Comparison of ENCODE assay signal across 9 cellular contexts in genomic region chr1:31643976-31644559, GRCh38. TPM values are rescaled to one million over a fixed set of nuclear protein-coding genes. Genes with fewer than 3 reads are reported as not detected.
A peak's percentile ranks its signal among the peaks of the same experiment; 100 is the strongest.
DNase-seq lines count a peak whose midpoint lies in the region; ATAC-seq and TF ChIP-seq lines count a peak whose summit lies in the region.
"Had no signal": no experiment of that assay in that cellular context is flagged by ENCODE, and none has a peak within 500 bp of the region (broad histone marks: within the 10 kb centered on the region; RNA-seq: fewer than 3 reads in every experiment).

No MANE protein-coding gene starts in this region.

- no peak for TF ChIP-seq CTCF in fibroblast of the aortic adventitia (IDR thresholded peaks at IDR 0.05; ENCODE audit: insufficient read depth, low read length)

- peaks cover 48 to 54% (median 48%) of the 10 kb centered on the region in 3 donors for H3K4me1 ChIP-seq in skeletal muscle tissue (ENCODE audit: control insufficient read depth in 3 of 3, insufficient read depth in 3 of 3, low read length in 3 of 3)

- H3K36me3 ChIP-seq in skeletal muscle tissue (ENCODE audit: control insufficient read depth in 3 of 3, insufficient read depth in 3 of 3, low read length in 3 of 3): peaks cover 0 to 4% (median 3%) of the 10 kb centered on the region in 3 donors

- DNase-seq in NOMO-1 treated with DMSO at 0.1 percent for 48 hours (lab: John Stamatoyannopoulos, UW; ENCODE audit: unreplicated experiment) (peak; percentile 40), NOMO-1 treated with dmso at 0.1 percent for 144 hours (lab: John Stamatoyannopoulos, UW; ENCODE audit: unreplicated experiment) (no peak), SW480 (ENCODE audit: low spot score) (peak; percentile 20), fibroblast of the aortic adventitia (ENCODE audit: low read depth) (no peak), HuH-7.5 (ENCODE audit: low spot score) (no peak)
- no peak for DNase-seq in stimulated activated CD4-positive, alpha-beta T cell treated with anti-CD3 and anti-CD28 coated beads, Interleukin-4, amount 100 ng/mL, for 4 hours

- peak overlapping the region; percentile 98 to 99 (median 98) for H3K9ac ChIP-seq in skeletal muscle tissue (ENCODE audit: low read depth in 1 of 3, low read length in 3 of 3)

- no peak for ATAC-seq in GM21360 (IDR thresholded peaks at IDR 0.05; ENCODE audit: unreplicated experiment)

- peak overlapping the region; percentile 95 for H3K4me3 ChIP-seq in fibroblast of the aortic adventitia (ENCODE audit: low read depth, low read length)
- H3K4me3 ChIP-seq in skeletal muscle tissue (ENCODE audit: low read length in 3 of 3): peak overlapping the region; percentile 77 to 99 (median 97)

- H3K27ac ChIP-seq in skeletal muscle tissue (ENCODE audit: low read depth, low read length): peak overlapping the region; percentile 99

- H3K9me3 ChIP-seq in skeletal muscle tissue (ENCODE audit: control insufficient read depth in 3 of 3, low read length in 3 of 3): no peaks in the 10 kb centered on the region

- H3K27me3 ChIP-seq in skeletal muscle tissue (ENCODE audit: control insufficient read depth in 3 of 3, insufficient read depth in 3 of 3, low read length in 3 of 3): no peaks in the 10 kb centered on the region

RNA-seq across cellular contexts. Expression of gene PEF1, which starts 0.6 kb away (rescaled TPM):
- total RNA-seq in fibroblast of the aortic adventitia (ENCODE audit: low replicate concordance): 33.3 and 59.8 TPM in 2 replicates
- 44.9 TPM for total RNA-seq in skeletal muscle tissue

RNA-seq across cellular contexts. Expression of gene HCRTR1, which starts 26.6 kb away (rescaled TPM):
- total RNA-seq in fibroblast of the aortic adventitia (ENCODE audit: low replicate concordance) (0.18 TPM in 1 of 2 replicates, not detected in the other), skeletal muscle tissue (not detected)
- total RNA-seq: Daoy had no signal

RNA-seq across cellular contexts. Expression of gene COL16A1, which starts 59.7 kb away (rescaled TPM):
- 101 and 133 TPM in 2 replicates for total RNA-seq in fibroblast of the aortic adventitia (ENCODE audit: low replicate concordance)
- 91.9 TPM for total RNA-seq in skeletal muscle tissue

Comparison
In these comparisons a context has a peak if more than half of its experiments do, and no peak if none do; other contexts are left out.
1. DNase-seq: peak in NOMO-1 treated with DMSO at 0.1 percent for 48 hours (single experiment) and SW480 (single experiment); none in NOMO-1 treated with dmso at 0.1 percent for 144 hours (single experiment), fibroblast of the aortic adventitia (single experiment), stimulated activated CD4-positive, alpha-beta T cell treated with anti-CD3 and anti-CD28 coated beads, Interleukin-4, amount 100 ng/mL, for 4 hours (0 of 2) and HuH-7.5 (single experiment).